1 cellular context compared by ENCODE assay signal in genomic region chr19:5112175-5112574, GRCh38.
TF ChIP-seq lines count a peak whose summit lies in the region.

No MANE protein-coding gene starts in this region.

TF ChIP-seq in neural cell, 6 proteins besides CTCF, POLR2A, EP300 and RAD21 (continued from another document):
- TF ChIP-seq, protein P1, sequence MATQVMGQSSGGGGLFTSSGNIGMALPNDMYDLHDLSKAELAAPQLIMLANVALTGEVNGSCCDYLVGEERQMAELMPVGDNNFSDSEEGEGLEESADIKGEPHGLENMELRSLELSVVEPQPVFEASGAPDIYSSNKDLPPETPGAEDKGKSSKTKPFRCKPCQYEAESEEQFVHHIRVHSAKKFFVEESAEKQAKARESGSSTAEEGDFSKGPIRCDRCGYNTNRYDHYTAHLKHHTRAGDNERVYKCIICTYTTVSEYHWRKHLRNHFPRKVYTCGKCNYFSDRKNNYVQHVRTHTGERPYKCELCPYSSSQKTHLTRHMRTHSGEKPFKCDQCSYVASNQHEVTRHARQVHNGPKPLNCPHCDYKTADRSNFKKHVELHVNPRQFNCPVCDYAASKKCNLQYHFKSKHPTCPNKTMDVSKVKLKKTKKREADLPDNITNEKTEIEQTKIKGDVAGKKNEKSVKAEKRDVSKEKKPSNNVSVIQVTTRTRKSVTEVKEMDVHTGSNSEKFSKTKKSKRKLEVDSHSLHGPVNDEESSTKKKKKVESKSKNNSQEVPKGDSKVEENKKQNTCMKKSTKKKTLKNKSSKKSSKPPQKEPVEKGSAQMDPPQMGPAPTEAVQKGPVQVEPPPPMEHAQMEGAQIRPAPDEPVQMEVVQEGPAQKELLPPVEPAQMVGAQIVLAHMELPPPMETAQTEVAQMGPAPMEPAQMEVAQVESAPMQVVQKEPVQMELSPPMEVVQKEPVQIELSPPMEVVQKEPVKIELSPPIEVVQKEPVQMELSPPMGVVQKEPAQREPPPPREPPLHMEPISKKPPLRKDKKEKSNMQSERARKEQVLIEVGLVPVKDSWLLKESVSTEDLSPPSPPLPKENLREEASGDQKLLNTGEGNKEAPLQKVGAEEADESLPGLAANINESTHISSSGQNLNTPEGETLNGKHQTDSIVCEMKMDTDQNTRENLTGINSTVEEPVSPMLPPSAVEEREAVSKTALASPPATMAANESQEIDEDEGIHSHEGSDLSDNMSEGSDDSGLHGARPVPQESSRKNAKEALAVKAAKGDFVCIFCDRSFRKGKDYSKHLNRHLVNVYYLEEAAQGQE (IDR thresholded peaks at IDR 0.05; ENCODE audit: borderline replicate concordance): no peak
- TF ChIP-seq MXI1 (conservative IDR thresholded peaks at IDR 0.05; ENCODE audit: poor library complexity, severe bottlenecking) (no peak), POLR2AphosphoS5 (IDR thresholded peaks at IDR 0.05) (no peak), EZH2 (IDR thresholded peaks at IDR 0.05; ENCODE audit: borderline replicate concordance, insufficient read depth, low read length, poor library complexity, severe bottlenecking) (no peak), TAF1 (IDR thresholded peaks at IDR 0.05; ENCODE audit: low read depth) (no peak)
